ENCODE assay signal across 1 cellular context in the genomic region with DNA sequence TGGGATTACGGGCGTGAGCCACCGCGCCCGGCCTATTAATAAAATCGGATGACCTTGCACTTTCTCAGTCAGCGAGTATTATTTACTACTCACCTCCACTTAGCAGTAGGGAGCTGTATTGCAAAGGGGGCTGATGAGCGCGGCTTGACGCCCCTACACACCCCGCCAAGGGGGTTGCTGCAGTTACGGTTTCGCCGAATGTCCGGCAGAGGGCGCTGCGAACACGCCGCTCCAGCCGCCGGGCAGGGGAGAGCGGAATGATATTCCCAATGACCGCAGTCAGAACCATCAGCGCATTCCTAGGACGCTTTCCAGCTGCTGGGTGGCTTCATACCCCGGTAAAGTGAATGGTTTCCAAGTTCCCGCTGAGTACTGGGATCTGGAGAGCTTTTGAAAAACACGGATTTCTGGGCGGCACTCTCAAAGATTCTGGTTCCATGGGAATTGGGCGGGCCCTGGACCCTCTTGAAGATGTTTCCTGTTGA.
TF ChIP-seq lines count a peak whose summit lies in the region.

No MANE protein-coding gene starts in this region.

TF ChIP-seq in GM12878, 131 proteins besides CTCF, POLR2A, EP300 and RAD21:
- TF ChIP-seq NKRF (conservative IDR thresholded peaks at IDR 0.05): no peak
- peak in 1 of 2 experiments; percentile 21; a peak in 1 of 4 replicates for TF ChIP-seq IKZF2 (IDR thresholded peaks at IDR 0.05)
- no peak for TF ChIP-seq BCL11A (IDR thresholded peaks at IDR 0.05; ENCODE audit: low read depth, low read length)
- TF ChIP-seq SMAD5 (IDR thresholded peaks at IDR 0.05; ENCODE audit: low read depth): no peak
- peak; percentile 43; the same call in 1 of the 2 replicates for TF ChIP-seq EED (IDR thresholded peaks at IDR 0.05; ENCODE audit: low read depth)
- TF ChIP-seq SMC3 (IDR thresholded peaks at IDR 0.05; ENCODE audit: borderline replicate concordance, low read length): peak; percentile 58; the same call in 1 of the 2 replicates
- 0 out of 2 replicates have a peak, but pooled peaks have one; percentile 27 for TF ChIP-seq SMARCA5 (IDR thresholded peaks at IDR 0.05)
- TF ChIP-seq CUX1 (IDR thresholded peaks at IDR 0.05; ENCODE audit: insufficient replicate concordance, low read depth, low read length): no peak
- TF ChIP-seq RUNX3 (IDR thresholded peaks at IDR 0.05; ENCODE audit: low read length): peak; percentile 20; the same call in 1 of the 2 replicates
- no peak for TF ChIP-seq ZNF217 (IDR thresholded peaks at IDR 0.05)
- TF ChIP-seq SRF (IDR thresholded peaks at IDR 0.05; ENCODE audit: low read depth in 2 of 2, low read length in 2 of 2): peak in 1 of 2 experiments; percentile 21; a peak in 1 of 4 replicates
- TF ChIP-seq IKZF1 (conservative IDR thresholded peaks at IDR 0.05): peak; percentile 52; the same call in 1 of the 2 replicates
- no peak for TF ChIP-seq POLR2AphosphoS2 (IDR thresholded peaks at IDR 0.05; ENCODE audit: low read depth, low read length)
- 0 out of 2 replicates have a peak, but pooled peaks have one; percentile 44 for TF ChIP-seq YY1 (IDR thresholded peaks at IDR 0.05; ENCODE audit: low read depth, low read length)
- no peak for TF ChIP-seq CBX5 (IDR thresholded peaks at IDR 0.05; ENCODE audit: low read depth)
TF ChIP-seq in GM12878: peak in this region for 8.
